ENCODE assay signal across 17 cellular contexts in the genomic region with DNA sequence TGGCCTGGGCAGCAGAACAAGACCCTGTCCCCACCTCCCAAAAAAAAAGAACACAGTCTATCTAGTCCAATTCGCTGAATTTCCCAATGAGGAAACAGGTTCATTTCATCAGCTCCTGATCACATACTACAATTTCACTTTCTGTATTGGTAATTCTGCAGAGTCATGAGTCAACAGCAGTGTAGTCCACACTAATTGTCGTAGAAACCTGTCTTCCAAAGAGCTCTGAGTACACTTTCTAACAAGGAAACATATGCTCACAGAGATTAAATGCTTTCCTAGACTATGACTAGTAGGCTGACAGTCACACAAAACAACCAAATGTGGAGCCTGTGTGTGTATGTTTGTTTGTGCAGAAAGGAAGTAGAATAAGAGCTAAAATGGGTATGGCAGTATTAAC.
DNase-seq lines count a peak whose midpoint lies in the region; ATAC-seq and TF ChIP-seq lines count a peak whose summit lies in the region.
"Had no signal": no experiment of that assay in that cellular context is flagged by ENCODE, and none has a peak within 500 bp of the region (broad histone marks: within the 10 kb centered on the region; RNA-seq: fewer than 3 reads in every experiment).

No MANE protein-coding gene starts in this region.

- DNase-seq in DMS153 (lab: John Stamatoyannopoulos, UW) (peak; percentile 30), DMS153 treated with DMSO at 0.1 percent for 48 hours (lab: John Stamatoyannopoulos, UW; ENCODE audit: unreplicated experiment) (no peak), M059J (ENCODE audit: low read depth) (peak; percentile 13), DMS 273 (lab: John Stamatoyannopoulos, UW; ENCODE audit: unreplicated experiment) (no peak), NCI-H1092 (lab: John Stamatoyannopoulos, UW) (no peak)
- DNase-seq: activated CD4-positive, alpha-beta T cell treated with anti-CD3 and anti-CD28 coated beads, Interleukin-2, amount 10 ng/mL, durations not matched to agents 24 days and 14 days; activated naive CD8-positive, alpha-beta T cell treated with anti-CD3 and anti-CD28 coated beads for 36 hours; activated T-cell treated with anti-CD3 and anti-CD28 coated beads, Interleukin-2, amount 50 U/mL, for 24 hours; C1 segment of cervical spinal cord; kidney; NCI-H2107; posterior cingulate gyrus; SHP77 treated with DMSO at 0.1 percent for 48 hours had no signal

- H3K9me3 ChIP-seq in neutrophil = no peaks in the 10 kb centered on the region

- peak overlapping the region; percentile 57 for H3K27ac ChIP-seq in neutrophil
- H3K27ac ChIP-seq: 22Rv1 had no signal

- no peaks in the 10 kb centered on the region for H3K27me3 Mint-ChIP-seq in brain
- H3K27me3 Mint-ChIP-seq: activated CD4-positive, alpha-beta T cell treated with anti-CD3 and anti-CD28 coated beads, Interleukin-2, amount 10 ng/mL, durations not matched to agents 24 days and 14 days; activated naive CD8-positive, alpha-beta T cell treated with anti-CD3 and anti-CD28 coated beads for 36 hours had no signal

- H3K36me3 Mint-ChIP-seq in brain = peaks cover 18% of the 10 kb centered on the region
- H3K36me3 Mint-ChIP-seq: activated naive CD8-positive, alpha-beta T cell treated with anti-CD3 and anti-CD28 coated beads for 36 hours had no signal

- peak overlapping the region in 3 of 5 experiments; percentile 40 to 87 (median 70) for H3K27ac Mint-ChIP-seq in brain
- H3K27ac Mint-ChIP-seq: activated CD4-positive, alpha-beta T cell treated with anti-CD3 and anti-CD28 coated beads, Interleukin-2, amount 10 ng/mL, durations not matched to agents 24 days and 14 days; activated naive CD8-positive, alpha-beta T cell treated with anti-CD3 and anti-CD28 coated beads for 36 hours; activated T-cell treated with anti-CD3 and anti-CD28 coated beads, Interleukin-2, amount 50 U/mL, for 24 hours had no signal

- H3K9me3 Mint-ChIP-seq in brain = no peaks in the 10 kb centered on the region
- H3K9me3 Mint-ChIP-seq: activated CD4-positive, alpha-beta T cell treated with anti-CD3 and anti-CD28 coated beads, Interleukin-2, amount 10 ng/mL, durations not matched to agents 24 days and 14 days; activated naive CD8-positive, alpha-beta T cell treated with anti-CD3 and anti-CD28 coated beads for 36 hours; activated T-cell treated with anti-CD3 and anti-CD28 coated beads, Interleukin-2, amount 50 U/mL, for 24 hours had no signal

- peaks cover 70% of the 10 kb centered on the region for H3K4me1 Mint-ChIP-seq in brain
- H3K4me1 Mint-ChIP-seq: activated naive CD8-positive, alpha-beta T cell treated with anti-CD3 and anti-CD28 coated beads for 36 hours had no signal

- H3K4me3 Mint-ChIP-seq in brain = peak overlapping the region in 2 of 5 experiments; percentile 4 to 6
- H3K4me3 Mint-ChIP-seq: activated CD4-positive, alpha-beta T cell treated with anti-CD3 and anti-CD28 coated beads, Interleukin-2, amount 10 ng/mL, durations not matched to agents 24 days and 14 days; activated naive CD8-positive, alpha-beta T cell treated with anti-CD3 and anti-CD28 coated beads for 36 hours; activated T-cell treated with anti-CD3 and anti-CD28 coated beads, Interleukin-2, amount 50 U/mL, for 24 hours had no signal

- H3K4me1 ChIP-seq in neutrophil (ENCODE audit: control insufficient read depth in 1 of 2, insufficient read depth in 1 of 2, low read depth in 1 of 2, low read length in 1 of 2) = peaks cover 8% of the 10 kb centered on the region in 2 experiments

- H3K27me3 ChIP-seq in neutrophil = no peaks in the 10 kb centered on the region

- no peaks in the 10 kb centered on the region for H3K36me3 ChIP-seq in neutrophil

- TF ChIP-seq CTCF in brain (conservative IDR thresholded peaks at IDR 0.05) (no peak), neutrophil (IDR thresholded peaks at IDR 0.05) (no peak)

- no peak overlapping the region for H3K4me3 ChIP-seq in neutrophil (ENCODE audit: low read depth in 1 of 2, low read length in 1 of 2)

- ATAC-seq in HG03442 (IDR thresholded peaks at IDR 0.05; ENCODE audit: unreplicated experiment) = no peak

Comparison
In these comparisons a context has a peak if more than half of its experiments do, and no peak if none do; other contexts are left out.
1. DNase-seq: peak in DMS153 (single experiment) and M059J (single experiment); none in DMS153 treated with DMSO at 0.1 percent for 48 hours (single experiment), DMS 273 (single experiment) and NCI-H1092 (single experiment).